In genomic region chr17:50102164-50102991, GRCh38 we compare ENCODE assay signal across 1 cellular context.
TF ChIP-seq lines count a peak whose summit lies in the region.

No MANE protein-coding gene starts in this region.

TF ChIP-seq in HepG2, 621 proteins besides CTCF, POLR2A, EP300 and RAD21 (continued from another document and continues in another):
- TF ChIP-seq, protein P1, sequence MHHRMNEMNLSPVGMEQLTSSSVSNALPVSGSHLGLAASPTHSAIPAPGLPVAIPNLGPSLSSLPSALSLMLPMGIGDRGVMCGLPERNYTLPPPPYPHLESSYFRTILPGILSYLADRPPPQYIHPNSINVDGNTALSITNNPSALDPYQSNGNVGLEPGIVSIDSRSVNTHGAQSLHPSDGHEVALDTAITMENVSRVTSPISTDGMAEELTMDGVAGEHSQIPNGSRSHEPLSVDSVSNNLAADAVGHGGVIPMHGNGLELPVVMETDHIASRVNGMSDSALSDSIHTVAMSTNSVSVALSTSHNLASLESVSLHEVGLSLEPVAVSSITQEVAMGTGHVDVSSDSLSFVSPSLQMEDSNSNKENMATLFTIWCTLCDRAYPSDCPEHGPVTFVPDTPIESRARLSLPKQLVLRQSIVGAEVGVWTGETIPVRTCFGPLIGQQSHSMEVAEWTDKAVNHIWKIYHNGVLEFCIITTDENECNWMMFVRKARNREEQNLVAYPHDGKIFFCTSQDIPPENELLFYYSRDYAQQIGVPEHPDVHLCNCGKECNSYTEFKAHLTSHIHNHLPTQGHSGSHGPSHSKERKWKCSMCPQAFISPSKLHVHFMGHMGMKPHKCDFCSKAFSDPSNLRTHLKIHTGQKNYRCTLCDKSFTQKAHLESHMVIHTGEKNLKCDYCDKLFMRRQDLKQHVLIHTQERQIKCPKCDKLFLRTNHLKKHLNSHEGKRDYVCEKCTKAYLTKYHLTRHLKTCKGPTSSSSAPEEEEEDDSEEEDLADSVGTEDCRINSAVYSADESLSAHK (CRISPR knock-in tag; IDR thresholded peaks at IDR 0.05; ENCODE audit: borderline replicate concordance), result no peak
- TF ChIP-seq KDM6A (CRISPR knock-in tag; IDR thresholded peaks at IDR 0.05; ENCODE audit: low read depth), result peak; percentile 81
- no peak for TF ChIP-seq CCAR2 (optimal IDR thresholded peaks at IDR 0.05; ENCODE audit: low read depth, low read length)
- TF ChIP-seq ZFP36 (IDR thresholded peaks at IDR 0.05; ENCODE audit: borderline replicate concordance, low read depth, low read length, partially characterized antibody), result no peak
- TF ChIP-seq ZNF841 (CRISPR knock-in tag; IDR thresholded peaks at IDR 0.05; ENCODE audit: borderline replicate concordance), result no peak
- TF ChIP-seq, protein P2, sequence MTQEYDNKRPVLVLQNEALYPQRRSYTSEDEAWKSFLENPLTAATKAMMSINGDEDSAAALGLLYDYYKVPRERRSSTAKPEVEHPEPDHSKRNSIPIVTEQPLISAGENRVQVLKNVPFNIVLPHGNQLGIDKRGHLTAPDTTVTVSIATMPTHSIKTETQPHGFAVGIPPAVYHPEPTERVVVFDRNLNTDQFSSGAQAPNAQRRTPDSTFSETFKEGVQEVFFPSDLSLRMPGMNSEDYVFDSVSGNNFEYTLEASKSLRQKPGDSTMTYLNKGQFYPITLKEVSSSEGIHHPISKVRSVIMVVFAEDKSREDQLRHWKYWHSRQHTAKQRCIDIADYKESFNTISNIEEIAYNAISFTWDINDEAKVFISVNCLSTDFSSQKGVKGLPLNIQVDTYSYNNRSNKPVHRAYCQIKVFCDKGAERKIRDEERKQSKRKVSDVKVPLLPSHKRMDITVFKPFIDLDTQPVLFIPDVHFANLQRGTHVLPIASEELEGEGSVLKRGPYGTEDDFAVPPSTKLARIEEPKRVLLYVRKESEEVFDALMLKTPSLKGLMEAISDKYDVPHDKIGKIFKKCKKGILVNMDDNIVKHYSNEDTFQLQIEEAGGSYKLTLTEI (CRISPR knock-in tag; conservative IDR thresholded peaks at IDR 0.05), result no peak
- no peak for TF ChIP-seq ZNF337 (CRISPR knock-in tag; IDR thresholded peaks at IDR 0.05; ENCODE audit: borderline replicate concordance, low read depth)
- no peak for TF ChIP-seq ZNF782 (CRISPR knock-in tag; IDR thresholded peaks at IDR 0.05; ENCODE audit: borderline replicate concordance)
- TF ChIP-seq KDM4B (CRISPR knock-in tag; IDR thresholded peaks at IDR 0.05), result no peak
- 0 out of 2 replicates have a peak, but pooled peaks have one; percentile 19 for TF ChIP-seq IKZF5 (CRISPR knock-in tag; IDR thresholded peaks at IDR 0.05)
- TF ChIP-seq, protein P3, sequence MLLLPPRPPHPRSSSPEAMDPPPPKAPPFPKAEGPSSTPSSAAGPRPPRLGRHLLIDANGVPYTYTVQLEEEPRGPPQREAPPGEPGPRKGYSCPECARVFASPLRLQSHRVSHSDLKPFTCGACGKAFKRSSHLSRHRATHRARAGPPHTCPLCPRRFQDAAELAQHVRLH (CRISPR knock-in tag; IDR thresholded peaks at IDR 0.05; ENCODE audit: borderline replicate concordance, low read depth), result no peak
- TF ChIP-seq RXRB (CRISPR knock-in tag; IDR thresholded peaks at IDR 0.05; ENCODE audit: borderline replicate concordance), result peak; percentile 98
- no peak for TF ChIP-seq CSRNP1 (CRISPR knock-in tag; IDR thresholded peaks at IDR 0.05)
- TF ChIP-seq, protein P4, sequence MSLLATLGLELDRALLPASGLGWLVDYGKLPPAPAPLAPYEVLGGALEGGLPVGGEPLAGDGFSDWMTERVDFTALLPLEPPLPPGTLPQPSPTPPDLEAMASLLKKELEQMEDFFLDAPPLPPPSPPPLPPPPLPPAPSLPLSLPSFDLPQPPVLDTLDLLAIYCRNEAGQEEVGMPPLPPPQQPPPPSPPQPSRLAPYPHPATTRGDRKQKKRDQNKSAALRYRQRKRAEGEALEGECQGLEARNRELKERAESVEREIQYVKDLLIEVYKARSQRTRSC (CRISPR knock-in tag; IDR thresholded peaks at IDR 0.05; ENCODE audit: low read depth), result no peak
- no peak for TF ChIP-seq KAT2B (IDR thresholded peaks at IDR 0.05; ENCODE audit: borderline replicate concordance, low read depth, low read length)
- TF ChIP-seq HNF4A (CRISPR knock-in tag; IDR thresholded peaks at IDR 0.05), result peak; percentile 90
- no peak for TF ChIP-seq MATR3 (CRISPR knock-in tag; IDR thresholded peaks at IDR 0.05)
- TF ChIP-seq ZNF30 (CRISPR knock-in tag; IDR thresholded peaks at IDR 0.05), result no peak
- no peak for TF ChIP-seq HMGA1 (CRISPR knock-in tag; conservative IDR thresholded peaks at IDR 0.05)
- TF ChIP-seq ZNF770 (CRISPR knock-in tag; IDR thresholded peaks at IDR 0.05), result no peak
- TF ChIP-seq SMAD3 (CRISPR knock-in tag; IDR thresholded peaks at IDR 0.05), result peak; percentile 46; the same call in 1 of the 2 replicates
- TF ChIP-seq HNRNPL (IDR thresholded peaks at IDR 0.05; ENCODE audit: low read depth, low read length), result peak; percentile 100
- TF ChIP-seq NFYC (CRISPR knock-in tag; IDR thresholded peaks at IDR 0.05), result no peak
- TF ChIP-seq ZNF367 (CRISPR knock-in tag; IDR thresholded peaks at IDR 0.05; ENCODE audit: borderline replicate concordance), result no peak
- no peak for TF ChIP-seq NR1H2 (CRISPR knock-in tag; IDR thresholded peaks at IDR 0.05; ENCODE audit: borderline replicate concordance, low read depth)
- peak; percentile 72 for TF ChIP-seq AGO1 (IDR thresholded peaks at IDR 0.05; ENCODE audit: low read depth, low read length, poor library complexity, severe bottlenecking)
- TF ChIP-seq POLR2G (IDR thresholded peaks at IDR 0.05; ENCODE audit: low read depth, low read length), result peak; percentile 74
- TF ChIP-seq GATAD1 (CRISPR knock-in tag; IDR thresholded peaks at IDR 0.05), result no peak
- no peak for TF ChIP-seq ZNF660 (CRISPR knock-in tag; IDR thresholded peaks at IDR 0.05; ENCODE audit: borderline replicate concordance, low read depth)
- TF ChIP-seq ZSCAN9 (CRISPR knock-in tag; IDR thresholded peaks at IDR 0.05; ENCODE audit: borderline replicate concordance), result peak; percentile 34; the same call in 1 of the 2 replicates
- TF ChIP-seq NFRKB (IDR thresholded peaks at IDR 0.05), result no peak
- TF ChIP-seq ZNF572 (CRISPR knock-in tag; IDR thresholded peaks at IDR 0.05), result no peak
- no peak for TF ChIP-seq HMGXB3 (CRISPR knock-in tag; IDR thresholded peaks at IDR 0.05; ENCODE audit: borderline replicate concordance)
- 0 out of 2 replicates have a peak, but pooled peaks have one; percentile 45 for TF ChIP-seq DR1 (CRISPR knock-in tag; IDR thresholded peaks at IDR 0.05)
- no peak for TF ChIP-seq MLXIP (CRISPR knock-in tag; IDR thresholded peaks at IDR 0.05; ENCODE audit: borderline replicate concordance)
- no peak for TF ChIP-seq RARG (CRISPR knock-in tag; IDR thresholded peaks at IDR 0.05; ENCODE audit: low read depth)
- TF ChIP-seq CC2D1A (CRISPR knock-in tag; IDR thresholded peaks at IDR 0.05), result no peak
- TF ChIP-seq ASH2L (IDR thresholded peaks at IDR 0.05; ENCODE audit: insufficient read length, low read depth, low read length), result peak; percentile 39
- TF ChIP-seq ZNF629 (CRISPR knock-in tag; conservative IDR thresholded peaks at IDR 0.05), result peak; percentile 96
- no peak for TF ChIP-seq ZNF749 (CRISPR knock-in tag; IDR thresholded peaks at IDR 0.05; ENCODE audit: borderline replicate concordance)
- no peak for TF ChIP-seq ZNF816 (CRISPR knock-in tag; IDR thresholded peaks at IDR 0.05; ENCODE audit: borderline replicate concordance)
- TF ChIP-seq, protein P5, sequence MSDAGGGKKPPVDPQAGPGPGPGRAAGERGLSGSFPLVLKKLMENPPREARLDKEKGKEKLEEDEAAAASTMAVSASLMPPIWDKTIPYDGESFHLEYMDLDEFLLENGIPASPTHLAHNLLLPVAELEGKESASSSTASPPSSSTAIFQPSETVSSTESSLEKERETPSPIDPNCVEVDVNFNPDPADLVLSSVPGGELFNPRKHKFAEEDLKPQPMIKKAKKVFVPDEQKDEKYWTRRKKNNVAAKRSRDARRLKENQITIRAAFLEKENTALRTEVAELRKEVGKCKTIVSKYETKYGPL (CRISPR knock-in tag; IDR thresholded peaks at IDR 0.05), result no peak
- TF ChIP-seq SIX1 (CRISPR knock-in tag; IDR thresholded peaks at IDR 0.05; ENCODE audit: borderline replicate concordance), result no peak
- TF ChIP-seq ZNF431 (CRISPR knock-in tag; IDR thresholded peaks at IDR 0.05; ENCODE audit: borderline replicate concordance, low read depth), result no peak
- TF ChIP-seq RAD51 (IDR thresholded peaks at IDR 0.05; ENCODE audit: borderline replicate concordance), result peak; percentile 91
- TF ChIP-seq CENPX (CRISPR knock-in tag; IDR thresholded peaks at IDR 0.05), result no peak
